In the genomic region with DNA sequence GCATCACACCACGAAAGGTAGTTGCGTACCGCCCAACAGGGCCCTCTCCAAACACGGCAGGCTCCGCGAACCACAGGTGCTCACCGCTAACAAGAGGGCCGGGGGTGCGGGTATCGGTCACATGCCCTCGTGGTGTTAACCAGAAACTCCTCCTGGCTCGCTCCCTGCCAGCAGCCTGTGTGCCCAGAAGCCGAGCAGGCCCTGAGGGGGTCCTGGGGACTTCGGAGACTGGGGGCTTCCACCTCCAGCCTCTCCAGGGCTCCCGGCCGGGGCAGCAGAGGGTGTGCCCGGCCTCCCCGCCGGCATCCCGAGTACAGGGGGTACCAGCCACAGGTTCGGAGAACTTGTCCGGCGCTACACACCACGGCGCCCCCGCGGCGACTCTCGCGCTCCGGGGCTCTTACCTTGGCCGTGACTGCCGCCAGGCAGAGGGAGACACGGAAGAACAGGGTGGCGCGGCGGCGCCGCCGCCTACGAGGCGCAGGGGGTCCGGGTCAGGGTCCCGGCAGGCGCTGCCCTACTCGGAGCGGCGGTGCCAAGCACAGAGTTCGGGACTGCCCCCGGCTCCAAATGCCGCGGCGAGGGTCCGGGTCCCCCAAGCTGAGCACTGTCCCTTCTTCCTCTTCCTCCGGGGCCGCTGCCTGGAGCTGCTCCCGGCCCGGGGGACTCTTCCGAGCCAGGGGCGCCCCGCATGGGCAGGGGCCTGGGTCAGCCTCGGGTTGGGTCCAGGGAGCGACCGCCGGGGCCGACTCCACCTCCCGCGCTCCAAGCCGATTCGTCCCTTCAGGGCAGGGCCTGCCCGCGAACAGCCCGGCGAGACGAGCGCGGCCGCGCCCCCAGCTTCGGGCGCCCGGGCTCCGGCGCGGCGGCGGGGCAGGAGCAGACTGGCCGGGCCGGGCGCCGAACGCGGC, we compare ENCODE assay signal across 2 cellular contexts.
TF ChIP-seq lines count a peak whose summit lies in the region.

A gene (minus strand): TSS at position 886 of the 911 bp plus-strand sequence.

TF ChIP-seq in HEK293, 187 proteins besides CTCF, POLR2A, EP300 and RAD21 (continued from another document):
- TF ChIP-seq, protein P1, sequence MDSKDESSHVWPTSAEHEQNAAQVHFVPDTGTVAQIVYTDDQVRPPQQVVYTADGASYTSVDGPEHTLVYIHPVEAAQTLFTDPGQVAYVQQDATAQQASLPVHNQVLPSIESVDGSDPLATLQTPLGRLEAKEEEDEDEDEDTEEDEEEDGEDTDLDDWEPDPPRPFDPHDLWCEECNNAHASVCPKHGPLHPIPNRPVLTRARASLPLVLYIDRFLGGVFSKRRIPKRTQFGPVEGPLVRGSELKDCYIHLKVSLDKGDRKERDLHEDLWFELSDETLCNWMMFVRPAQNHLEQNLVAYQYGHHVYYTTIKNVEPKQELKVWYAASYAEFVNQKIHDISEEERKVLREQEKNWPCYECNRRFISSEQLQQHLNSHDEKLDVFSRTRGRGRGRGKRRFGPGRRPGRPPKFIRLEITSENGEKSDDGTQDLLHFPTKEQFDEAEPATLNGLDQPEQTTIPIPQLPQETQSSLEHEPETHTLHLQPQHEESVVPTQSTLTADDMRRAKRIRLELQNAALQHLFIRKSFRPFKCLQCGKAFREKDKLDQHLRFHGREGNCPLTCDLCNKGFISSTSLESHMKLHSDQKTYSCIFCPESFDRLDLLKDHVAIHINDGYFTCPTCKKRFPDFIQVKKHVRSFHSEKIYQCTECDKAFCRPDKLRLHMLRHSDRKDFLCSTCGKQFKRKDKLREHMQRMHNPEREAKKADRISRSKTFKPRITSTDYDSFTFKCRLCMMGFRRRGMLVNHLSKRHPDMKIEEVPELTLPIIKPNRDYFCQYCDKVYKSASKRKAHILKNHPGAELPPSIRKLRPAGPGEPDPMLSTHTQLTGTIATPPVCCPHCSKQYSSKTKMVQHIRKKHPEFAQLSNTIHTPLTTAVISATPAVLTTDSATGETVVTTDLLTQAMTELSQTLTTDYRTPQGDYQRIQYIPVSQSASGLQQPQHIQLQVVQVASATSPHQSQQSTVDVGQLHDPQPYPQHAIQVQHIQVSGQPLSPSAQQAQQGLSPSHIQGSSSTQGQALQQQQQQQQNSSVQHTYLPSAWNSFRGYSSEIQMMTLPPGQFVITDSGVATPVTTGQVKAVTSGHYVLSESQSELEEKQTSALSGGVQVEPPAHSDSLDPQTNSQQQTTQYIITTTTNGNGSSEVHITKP (tag by site-specific recombination; IDR thresholded peaks at IDR 0.05): no peak
- TF ChIP-seq, protein P2, sequence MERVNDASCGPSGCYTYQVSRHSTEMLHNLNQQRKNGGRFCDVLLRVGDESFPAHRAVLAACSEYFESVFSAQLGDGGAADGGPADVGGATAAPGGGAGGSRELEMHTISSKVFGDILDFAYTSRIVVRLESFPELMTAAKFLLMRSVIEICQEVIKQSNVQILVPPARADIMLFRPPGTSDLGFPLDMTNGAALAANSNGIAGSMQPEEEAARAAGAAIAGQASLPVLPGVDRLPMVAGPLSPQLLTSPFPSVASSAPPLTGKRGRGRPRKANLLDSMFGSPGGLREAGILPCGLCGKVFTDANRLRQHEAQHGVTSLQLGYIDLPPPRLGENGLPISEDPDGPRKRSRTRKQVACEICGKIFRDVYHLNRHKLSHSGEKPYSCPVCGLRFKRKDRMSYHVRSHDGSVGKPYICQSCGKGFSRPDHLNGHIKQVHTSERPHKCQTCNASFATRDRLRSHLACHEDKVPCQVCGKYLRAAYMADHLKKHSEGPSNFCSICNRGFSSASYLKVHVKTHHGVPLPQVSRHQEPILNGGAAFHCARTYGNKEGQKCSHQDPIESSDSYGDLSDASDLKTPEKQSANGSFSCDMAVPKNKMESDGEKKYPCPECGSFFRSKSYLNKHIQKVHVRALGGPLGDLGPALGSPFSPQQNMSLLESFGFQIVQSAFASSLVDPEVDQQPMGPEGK (tag by site-specific recombination; IDR thresholded peaks at IDR 0.05): 0 out of 2 replicates have a peak, but pooled peaks have one; percentile 13

TF ChIP-seq in HepG2, 621 proteins besides CTCF, POLR2A, EP300 and RAD21 (continued from another document and continues in another):
- TF ChIP-seq, protein P3, sequence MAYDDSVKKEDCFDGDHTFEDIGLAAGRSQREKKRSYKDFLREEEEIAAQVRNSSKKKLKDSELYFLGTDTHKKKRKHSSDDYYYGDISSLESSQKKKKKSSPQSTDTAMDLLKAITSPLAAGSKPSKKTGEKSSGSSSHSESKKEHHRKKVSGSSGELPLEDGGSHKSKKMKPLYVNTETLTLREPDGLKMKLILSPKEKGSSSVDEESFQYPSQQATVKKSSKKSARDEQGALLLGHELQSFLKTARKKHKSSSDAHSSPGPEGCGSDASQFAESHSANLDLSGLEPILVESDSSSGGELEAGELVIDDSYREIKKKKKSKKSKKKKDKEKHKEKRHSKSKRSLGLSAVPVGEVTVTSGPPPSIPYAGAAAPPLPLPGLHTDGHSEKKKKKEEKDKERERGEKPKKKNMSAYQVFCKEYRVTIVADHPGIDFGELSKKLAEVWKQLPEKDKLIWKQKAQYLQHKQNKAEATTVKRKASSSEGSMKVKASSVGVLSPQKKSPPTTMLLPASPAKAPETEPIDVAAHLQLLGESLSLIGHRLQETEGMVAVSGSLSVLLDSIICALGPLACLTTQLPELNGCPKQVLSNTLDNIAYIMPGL (CRISPR knock-in tag; IDR thresholded peaks at IDR 0.05; ENCODE audit: borderline replicate concordance in 1 of 2, low read depth in 1 of 2): peak in 1 of 2 experiments; percentile 44; a peak in 1 of 4 replicates
- 0 out of 2 replicates have a peak, but pooled peaks have one; percentile 30 for TF ChIP-seq MYC (CRISPR knock-in tag; IDR thresholded peaks at IDR 0.05; ENCODE audit: borderline replicate concordance)
- no peak for TF ChIP-seq ZNF629 (CRISPR knock-in tag; conservative IDR thresholded peaks at IDR 0.05)
- TF ChIP-seq KDM5B (CRISPR knock-in tag; IDR thresholded peaks at IDR 0.05; ENCODE audit: borderline replicate concordance): peak; percentile 45; the same call in 1 of the 2 replicates
- TF ChIP-seq LCORL (IDR thresholded peaks at IDR 0.05): no peak
- peak; percentile 15; the same call in 1 of the 2 replicates for TF ChIP-seq LCORL (CRISPR knock-in tag; IDR thresholded peaks at IDR 0.05)
- no peak for TF ChIP-seq ZMYM3 (CRISPR knock-in tag; IDR thresholded peaks at IDR 0.05)
- TF ChIP-seq, protein P4, sequence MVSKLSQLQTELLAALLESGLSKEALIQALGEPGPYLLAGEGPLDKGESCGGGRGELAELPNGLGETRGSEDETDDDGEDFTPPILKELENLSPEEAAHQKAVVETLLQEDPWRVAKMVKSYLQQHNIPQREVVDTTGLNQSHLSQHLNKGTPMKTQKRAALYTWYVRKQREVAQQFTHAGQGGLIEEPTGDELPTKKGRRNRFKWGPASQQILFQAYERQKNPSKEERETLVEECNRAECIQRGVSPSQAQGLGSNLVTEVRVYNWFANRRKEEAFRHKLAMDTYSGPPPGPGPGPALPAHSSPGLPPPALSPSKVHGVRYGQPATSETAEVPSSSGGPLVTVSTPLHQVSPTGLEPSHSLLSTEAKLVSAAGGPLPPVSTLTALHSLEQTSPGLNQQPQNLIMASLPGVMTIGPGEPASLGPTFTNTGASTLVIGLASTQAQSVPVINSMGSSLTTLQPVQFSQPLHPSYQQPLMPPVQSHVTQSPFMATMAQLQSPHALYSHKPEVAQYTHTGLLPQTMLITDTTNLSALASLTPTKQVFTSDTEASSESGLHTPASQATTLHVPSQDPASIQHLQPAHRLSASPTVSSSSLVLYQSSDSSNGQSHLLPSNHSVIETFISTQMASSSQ (IDR thresholded peaks at IDR 0.05; ENCODE audit: low read depth): no peak
- TF ChIP-seq, protein P4 (CRISPR knock-in tag; IDR thresholded peaks at IDR 0.05; ENCODE audit: borderline replicate concordance): no peak
- no peak for TF ChIP-seq NR2F6 (IDR thresholded peaks at IDR 0.05)
- no peak for TF ChIP-seq NR2F6 (CRISPR knock-in tag; IDR thresholded peaks at IDR 0.05)
- no peak for TF ChIP-seq ELF4 (CRISPR knock-in tag; IDR thresholded peaks at IDR 0.05; ENCODE audit: borderline replicate concordance)
- TF ChIP-seq TOPORS (CRISPR knock-in tag; IDR thresholded peaks at IDR 0.05): no peak
- TF ChIP-seq MEF2D (CRISPR knock-in tag; IDR thresholded peaks at IDR 0.05): no peak
- TF ChIP-seq CBFB (CRISPR knock-in tag; IDR thresholded peaks at IDR 0.05): no peak
- 0 out of 2 replicates have a peak, but pooled peaks have one; percentile 38 for TF ChIP-seq MED13 (CRISPR knock-in tag; IDR thresholded peaks at IDR 0.05)
- no peak for TF ChIP-seq ZNF333 (CRISPR knock-in tag; IDR thresholded peaks at IDR 0.05; ENCODE audit: borderline replicate concordance)
- peak; percentile 6; the same call in 1 of the 2 replicates for TF ChIP-seq SAP130 (CRISPR knock-in tag; IDR thresholded peaks at IDR 0.05; ENCODE audit: low read depth)
- TF ChIP-seq ZNF460 (CRISPR knock-in tag; IDR thresholded peaks at IDR 0.05; ENCODE audit: borderline replicate concordance): no peak
- peak; percentile 54 for TF ChIP-seq TAF15 (IDR thresholded peaks at IDR 0.05; ENCODE audit: low read depth, low read length, poor library complexity, severe bottlenecking)
- TF ChIP-seq, protein P5, sequence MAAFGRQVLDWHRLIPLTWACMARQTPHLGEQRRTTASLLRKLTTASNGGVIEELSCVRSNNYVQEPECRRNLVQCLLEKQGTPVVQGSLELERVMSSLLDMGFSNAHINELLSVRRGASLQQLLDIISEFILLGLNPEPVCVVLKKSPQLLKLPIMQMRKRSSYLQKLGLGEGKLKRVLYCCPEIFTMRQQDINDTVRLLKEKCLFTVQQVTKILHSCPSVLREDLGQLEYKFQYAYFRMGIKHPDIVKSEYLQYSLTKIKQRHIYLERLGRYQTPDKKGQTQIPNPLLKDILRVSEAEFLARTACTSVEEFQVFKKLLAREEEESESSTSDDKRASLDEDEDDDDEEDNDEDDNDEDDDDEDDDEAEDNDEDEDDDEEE (CRISPR knock-in tag; IDR thresholded peaks at IDR 0.05): no peak
- TF ChIP-seq, protein P6, sequence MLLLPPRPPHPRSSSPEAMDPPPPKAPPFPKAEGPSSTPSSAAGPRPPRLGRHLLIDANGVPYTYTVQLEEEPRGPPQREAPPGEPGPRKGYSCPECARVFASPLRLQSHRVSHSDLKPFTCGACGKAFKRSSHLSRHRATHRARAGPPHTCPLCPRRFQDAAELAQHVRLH (CRISPR knock-in tag; IDR thresholded peaks at IDR 0.05; ENCODE audit: borderline replicate concordance, low read depth): no peak
- no peak for TF ChIP-seq ZNF792 (CRISPR knock-in tag; IDR thresholded peaks at IDR 0.05)
- no peak for TF ChIP-seq ISL2 (CRISPR knock-in tag; IDR thresholded peaks at IDR 0.05)
- TF ChIP-seq ZNF430 (CRISPR knock-in tag; IDR thresholded peaks at IDR 0.05): peak; percentile 74; the same call in 1 of the 2 replicates
- TF ChIP-seq, protein P7, sequence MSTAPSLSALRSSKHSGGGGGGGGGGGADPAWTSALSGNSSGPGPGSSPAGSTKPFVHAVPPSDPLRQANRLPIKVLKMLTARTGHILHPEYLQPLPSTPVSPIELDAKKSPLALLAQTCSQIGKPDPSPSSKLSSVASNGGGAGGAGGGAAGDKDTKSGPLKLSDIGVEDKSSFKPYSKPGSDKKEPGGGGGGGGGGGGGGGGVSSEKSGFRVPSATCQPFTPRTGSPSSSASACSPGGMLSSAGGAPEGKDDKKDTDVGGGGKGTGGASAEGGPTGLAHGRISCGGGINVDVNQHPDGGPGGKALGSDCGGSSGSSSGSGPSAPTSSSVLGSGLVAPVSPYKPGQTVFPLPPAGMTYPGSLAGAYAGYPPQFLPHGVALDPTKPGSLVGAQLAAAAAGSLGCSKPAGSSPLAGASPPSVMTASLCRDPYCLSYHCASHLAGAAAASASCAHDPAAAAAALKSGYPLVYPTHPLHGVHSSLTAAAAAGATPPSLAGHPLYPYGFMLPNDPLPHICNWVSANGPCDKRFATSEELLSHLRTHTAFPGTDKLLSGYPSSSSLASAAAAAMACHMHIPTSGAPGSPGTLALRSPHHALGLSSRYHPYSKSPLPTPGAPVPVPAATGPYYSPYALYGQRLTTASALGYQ (CRISPR knock-in tag; IDR thresholded peaks at IDR 0.05): 0 out of 2 replicates have a peak, but pooled peaks have one; percentile 23
- TF ChIP-seq ZNF496 (CRISPR knock-in tag; IDR thresholded peaks at IDR 0.05; ENCODE audit: insufficient replicate concordance): no peak
- no peak for TF ChIP-seq HCFC1 (IDR thresholded peaks at IDR 0.05; ENCODE audit: low read depth, low read length)
- no peak for TF ChIP-seq AGO1 (IDR thresholded peaks at IDR 0.05; ENCODE audit: low read depth, low read length, poor library complexity, severe bottlenecking)
- TF ChIP-seq, protein P8, sequence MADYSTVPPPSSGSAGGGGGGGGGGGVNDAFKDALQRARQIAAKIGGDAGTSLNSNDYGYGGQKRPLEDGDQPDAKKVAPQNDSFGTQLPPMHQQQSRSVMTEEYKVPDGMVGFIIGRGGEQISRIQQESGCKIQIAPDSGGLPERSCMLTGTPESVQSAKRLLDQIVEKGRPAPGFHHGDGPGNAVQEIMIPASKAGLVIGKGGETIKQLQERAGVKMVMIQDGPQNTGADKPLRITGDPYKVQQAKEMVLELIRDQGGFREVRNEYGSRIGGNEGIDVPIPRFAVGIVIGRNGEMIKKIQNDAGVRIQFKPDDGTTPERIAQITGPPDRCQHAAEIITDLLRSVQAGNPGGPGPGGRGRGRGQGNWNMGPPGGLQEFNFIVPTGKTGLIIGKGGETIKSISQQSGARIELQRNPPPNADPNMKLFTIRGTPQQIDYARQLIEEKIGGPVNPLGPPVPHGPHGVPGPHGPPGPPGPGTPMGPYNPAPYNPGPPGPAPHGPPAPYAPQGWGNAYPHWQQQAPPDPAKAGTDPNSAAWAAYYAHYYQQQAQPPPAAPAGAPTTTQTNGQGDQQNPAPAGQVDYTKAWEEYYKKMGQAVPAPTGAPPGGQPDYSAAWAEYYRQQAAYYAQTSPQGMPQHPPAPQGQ (CRISPR knock-in tag; IDR thresholded peaks at IDR 0.05; ENCODE audit: borderline replicate concordance): no peak
- TF ChIP-seq, protein P9, sequence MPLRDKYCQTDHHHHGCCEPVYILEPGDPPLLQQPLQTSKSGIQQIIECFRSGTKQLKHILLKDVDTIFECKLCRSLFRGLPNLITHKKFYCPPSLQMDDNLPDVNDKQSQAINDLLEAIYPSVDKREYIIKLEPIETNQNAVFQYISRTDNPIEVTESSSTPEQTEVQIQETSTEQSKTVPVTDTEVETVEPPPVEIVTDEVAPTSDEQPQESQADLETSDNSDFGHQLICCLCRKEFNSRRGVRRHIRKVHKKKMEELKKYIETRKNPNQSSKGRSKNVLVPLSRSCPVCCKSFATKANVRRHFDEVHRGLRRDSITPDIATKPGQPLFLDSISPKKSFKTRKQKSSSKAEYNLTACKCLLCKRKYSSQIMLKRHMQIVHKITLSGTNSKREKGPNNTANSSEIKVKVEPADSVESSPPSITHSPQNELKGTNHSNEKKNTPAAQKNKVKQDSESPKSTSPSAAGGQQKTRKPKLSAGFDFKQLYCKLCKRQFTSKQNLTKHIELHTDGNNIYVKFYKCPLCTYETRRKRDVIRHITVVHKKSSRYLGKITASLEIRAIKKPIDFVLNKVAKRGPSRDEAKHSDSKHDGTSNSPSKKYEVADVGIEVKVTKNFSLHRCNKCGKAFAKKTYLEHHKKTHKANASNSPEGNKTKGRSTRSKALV (CRISPR knock-in tag; IDR thresholded peaks at IDR 0.05): peak; percentile 75
- TF ChIP-seq ZNF761 (CRISPR knock-in tag; conservative IDR thresholded peaks at IDR 0.05): no peak
